Comparison of ENCODE assay signal across 8 cellular contexts in genomic region chr18:5294618-5295230, GRCh38. TPM values are rescaled to one million over a fixed set of nuclear protein-coding genes. Genes with fewer than 3 reads are reported as not detected.
DNase-seq lines count a peak whose midpoint lies in the region; ATAC-seq lines count a peak whose summit lies in the region.

No MANE protein-coding gene starts in this region.

- peak; percentile 9 for ATAC-seq in GM21786 (IDR thresholded peaks at IDR 0.05; ENCODE audit: unreplicated experiment)

- H3K36me3 ChIP-seq in iPS DF 6.9 (ENCODE audit: control insufficient read depth, insufficient read depth, low read length) (peaks cover 8% of the 10 kb centered on the region; the same call in 1 of the 2 replicates), skeletal muscle tissue (ENCODE audit: control insufficient read depth in 3 of 3, insufficient read depth in 3 of 3, low read length in 3 of 3) (peaks cover 13 to 18% (median 15%) of the 10 kb centered on the region in 3 donors)

- H3K4me3 ChIP-seq in iPS DF 6.9 (ENCODE audit: low read length) (peak overlapping the region; percentile 100), skeletal muscle tissue (ENCODE audit: low read length in 3 of 3) (peak overlapping the region; percentile 88 to 95 (median 90))

- WGBS in iPS DF 6.9 (ENCODE audit: insufficient coverage, insufficient read length): no CpG with 5 or more reads among the region's 54 CpGs

- DNase-seq in EH (ENCODE audit: low read depth) (peak; percentile 70), Kasumi-1 (lab: John Stamatoyannopoulos, UW) (peak; percentile 42 to 53), T-helper 2 cell (peak; percentile 30 to 81 (median 64)), anterior cingulate cortex (lab: John Stamatoyannopoulos, UW) (peak in 51 of 58 donors; percentile 8 to 72 (median 53)), iPS DF 6.9 (ENCODE audit: low read depth, low spot score) (no peak), SHP77 treated with DMSO at 0.1 percent for 48 hours (lab: John Stamatoyannopoulos, UW) (no peak)

- H3K4me1 ChIP-seq in iPS DF 6.9 (ENCODE audit: control insufficient read depth, insufficient read depth, low read length) (0 out of 2 replicates have a peak, but pooled peaks cover 1% of the 10 kb centered on the region), skeletal muscle tissue (ENCODE audit: control insufficient read depth in 3 of 3, insufficient read depth in 3 of 3, low read length in 3 of 3) (peaks cover 7 to 17% (median 13%) of the 10 kb centered on the region in 3 donors)

- no peaks in the 10 kb centered on the region for H3K9me3 ChIP-seq in iPS DF 6.9 (ENCODE audit: control insufficient read depth, insufficient read depth, low read length)
- no peaks in the 10 kb centered on the region for H3K9me3 ChIP-seq in skeletal muscle tissue (ENCODE audit: control insufficient read depth in 3 of 3, low read length in 3 of 3)

- peak overlapping the region; percentile 78 to 98 (median 98) for H3K9ac ChIP-seq in skeletal muscle tissue (ENCODE audit: low read depth in 1 of 3, low read length in 3 of 3)

- H3K27me3 ChIP-seq in iPS DF 6.9 (ENCODE audit: control insufficient read depth, insufficient read depth, low read length) (no peaks in the 10 kb centered on the region; the same call in 1 of the 2 replicates), skeletal muscle tissue (ENCODE audit: control insufficient read depth in 3 of 3, insufficient read depth in 3 of 3, low read length in 3 of 3) (peaks cover 0 to 3% (median 0%) of the 10 kb centered on the region in 3 donors)

- H3K27ac ChIP-seq in iPS DF 6.9 (ENCODE audit: low read length) (no peak overlapping the region), skeletal muscle tissue (ENCODE audit: low read depth, low read length) (peak overlapping the region; percentile 84)

RNA-seq across cellular contexts. Expression of gene ZBTB14, which starts 0.8 kb away (rescaled TPM):
- 6.8 TPM for total RNA-seq in skeletal muscle tissue

Comparison
In these comparisons a context has a peak if more than half of its experiments do, and no peak if none do; other contexts are left out.
1. DNase-seq: peak in EH (single experiment), Kasumi-1 (2 of 2), T-helper 2 cell (5 of 5) and anterior cingulate cortex (51 of 58); none in iPS DF 6.9 (single experiment) and SHP77 treated with DMSO at 0.1 percent for 48 hours (single experiment).